ENCODE assay signal across 2 cellular contexts in the genomic region with DNA sequence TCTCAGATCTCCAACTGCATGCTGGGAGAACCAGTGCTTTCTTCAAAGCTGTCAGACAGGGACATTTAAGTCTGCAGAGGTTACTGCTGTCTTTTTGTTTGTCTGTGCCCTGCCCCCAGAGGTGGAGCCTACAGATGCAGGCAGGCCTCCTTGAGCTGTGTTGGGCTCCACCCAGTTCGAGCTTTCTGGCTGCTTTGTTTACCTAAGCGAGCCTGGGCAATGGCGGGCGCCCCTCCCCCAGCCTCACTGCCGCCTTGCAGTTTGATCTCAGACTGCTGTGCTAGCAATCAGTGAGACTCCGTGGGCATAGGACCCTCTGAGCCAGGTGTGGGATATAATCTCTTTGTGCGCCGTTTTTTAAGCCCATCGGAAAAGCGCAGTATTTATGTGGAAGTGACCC.
TF ChIP-seq lines count a peak whose summit lies in the region.
"Not testable (repeated sequence)": the region's sequence is repeated elsewhere in the genome, so short reads cannot be mapped to it uniquely, and the experiment has no call there.

No MANE protein-coding gene starts in this region.

TF ChIP-seq in WTC11, 78 proteins besides CTCF, POLR2A, EP300 and RAD21:
- TF ChIP-seq FOXK1 (CRISPR knock-in tag; IDR thresholded peaks at IDR 0.05) = peak; percentile 49; the same call in 1 of the 2 replicates

TF ChIP-seq in HepG2, 621 proteins besides CTCF, POLR2A, EP300 and RAD21:
- peak; percentile 31; the same call in 1 of the 2 replicates for TF ChIP-seq ZMYM4 (CRISPR knock-in tag; IDR thresholded peaks at IDR 0.05)
- TF ChIP-seq, protein P1, sequence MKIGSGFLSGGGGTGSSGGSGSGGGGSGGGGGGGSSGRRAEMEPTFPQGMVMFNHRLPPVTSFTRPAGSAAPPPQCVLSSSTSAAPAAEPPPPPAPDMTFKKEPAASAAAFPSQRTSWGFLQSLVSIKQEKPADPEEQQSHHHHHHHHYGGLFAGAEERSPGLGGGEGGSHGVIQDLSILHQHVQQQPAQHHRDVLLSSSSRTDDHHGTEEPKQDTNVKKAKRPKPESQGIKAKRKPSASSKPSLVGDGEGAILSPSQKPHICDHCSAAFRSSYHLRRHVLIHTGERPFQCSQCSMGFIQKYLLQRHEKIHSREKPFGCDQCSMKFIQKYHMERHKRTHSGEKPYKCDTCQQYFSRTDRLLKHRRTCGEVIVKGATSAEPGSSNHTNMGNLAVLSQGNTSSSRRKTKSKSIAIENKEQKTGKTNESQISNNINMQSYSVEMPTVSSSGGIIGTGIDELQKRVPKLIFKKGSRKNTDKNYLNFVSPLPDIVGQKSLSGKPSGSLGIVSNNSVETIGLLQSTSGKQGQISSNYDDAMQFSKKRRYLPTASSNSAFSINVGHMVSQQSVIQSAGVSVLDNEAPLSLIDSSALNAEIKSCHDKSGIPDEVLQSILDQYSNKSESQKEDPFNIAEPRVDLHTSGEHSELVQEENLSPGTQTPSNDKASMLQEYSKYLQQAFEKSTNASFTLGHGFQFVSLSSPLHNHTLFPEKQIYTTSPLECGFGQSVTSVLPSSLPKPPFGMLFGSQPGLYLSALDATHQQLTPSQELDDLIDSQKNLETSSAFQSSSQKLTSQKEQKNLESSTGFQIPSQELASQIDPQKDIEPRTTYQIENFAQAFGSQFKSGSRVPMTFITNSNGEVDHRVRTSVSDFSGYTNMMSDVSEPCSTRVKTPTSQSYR (CRISPR knock-in tag; IDR thresholded peaks at IDR 0.05; ENCODE audit: borderline replicate concordance) = peak; percentile 80
- TF ChIP-seq SALL1 (CRISPR knock-in tag; IDR thresholded peaks at IDR 0.05) = 0 out of 2 replicates have a peak, but pooled peaks have one; percentile 13
- peak; percentile 56; the same call in 1 of the 2 replicates for TF ChIP-seq FOXA3 (CRISPR knock-in tag; IDR thresholded peaks at IDR 0.05)
- TF ChIP-seq FOXA1 (IDR thresholded peaks at IDR 0.05) = not testable (repeated sequence)
- peak; percentile 49; the same call in 1 of the 2 replicates for TF ChIP-seq FOXA1 (CRISPR knock-in tag; IDR thresholded peaks at IDR 0.05)
